ENCODE assay signal across 8 cellular contexts in genomic region chr16:15093940-15094827, GRCh38. TPM values are rescaled to one million over a fixed set of nuclear protein-coding genes. Genes with fewer than 3 reads are reported as not detected.
DNase-seq lines count a peak whose midpoint lies in the region; ATAC-seq and TF ChIP-seq lines count a peak whose summit lies in the region.
"Not testable (repeated sequence)": the region's sequence is repeated elsewhere in the genome, so short reads cannot be mapped to it uniquely, and the experiment has no call there.

TSS of gene RRN3 (minus strand) at chr16:15094272. CDS start at chr16:15094233, 39 bp downstream.

- 2% methylated on average over 53 of the region's 56 CpGs for WGBS in right cardiac atrium

- H3K27me3 ChIP-seq in ascending aorta; right cardiac atrium (ENCODE audit: control insufficient read depth, insufficient read depth); uterus: not testable (repeated sequence)

- H3K27ac ChIP-seq in ascending aorta (peak within 1 kb of the TSS; percentile 76 to 86), right cardiac atrium (ENCODE audit: low read length) (peak within 1 kb of the TSS; percentile 86), uterus (peak within 1 kb of the TSS; percentile 76 to 79)

- H3K36me3 ChIP-seq in ascending aorta = peaks cover 7 to 18% of the 10 kb centered on the region in 2 donors
- not testable (repeated sequence) for H3K36me3 ChIP-seq in uterus

- intact Hi-C loops in T-helper 2 cell treated with Interferon-gamma antibody and Interleukin-4, amounts not matched to agents 100 ng/mL and 5 ng/mL, for 36 hours (cut with micrococcal nuclease) = loop anchor here (5.0 kb wide), 1 partner anchor 462 kb away; the partner anchor contains the start of genes BFAR and PARN
- intact Hi-C loops in ascending aorta (cut with DNase I) = loop anchor here (10.0 kb wide), 1 partner anchor 51 kb away; no protein-coding TSS in a partner anchor
- intact Hi-C loops in right cardiac atrium (cut with DNase I); uterus (cut with DNase I; ENCODE audit: low total_unique reads): not testable (repeated sequence)

- TF ChIP-seq CTCF in ascending aorta (IDR thresholded peaks at IDR 0.05) = not testable (repeated sequence)
- peak in 1 of 4 experiments; percentile 31 for TF ChIP-seq CTCF in uterus (IDR thresholded peaks at IDR 0.05)

- ATAC-seq in GM18505 (IDR thresholded peaks at IDR 0.05; ENCODE audit: unreplicated experiment) (peak; percentile 96), HG02970 (IDR thresholded peaks at IDR 0.05; ENCODE audit: low FRiP score, unreplicated experiment) (peak; percentile 93), right cardiac atrium (peak; percentile 99 to 100)

- H3K9me3 ChIP-seq in ascending aorta; right cardiac atrium (ENCODE audit: control insufficient read depth, low read length); uterus: not testable (repeated sequence)

- peak; percentile 92 for TF ChIP-seq POLR2A in GM18505 (IDR thresholded peaks at IDR 0.05; ENCODE audit: borderline replicate concordance, extremely low read depth, insufficient read depth, insufficient read length)
- peak; percentile 47 to 60 for TF ChIP-seq POLR2A in uterus (IDR thresholded peaks at IDR 0.05)

- peaks cover 4 to 12% of the 10 kb centered on the region in 2 donors for H3K4me1 ChIP-seq in ascending aorta
- not testable (repeated sequence) for H3K4me1 ChIP-seq in right cardiac atrium (ENCODE audit: control insufficient read depth, insufficient read depth, low read length); uterus

- DNase-seq in NCI-H187 treated with DMSO at 0.1 percent for 48 hours (lab: John Stamatoyannopoulos, UW) (peak; percentile 6), ascending aorta (ENCODE audit: low spot score in 2 of 2) (peak; percentile 73 to 96), right cardiac atrium (peak; percentile 95 to 98 (median 98)), putamen (ENCODE audit: low spot score) (peak; percentile 91), uterus (peak; percentile 89 to 94)

- peak within 1 kb of the TSS; percentile 72 to 90 for H3K4me3 ChIP-seq in ascending aorta
- peak within 1 kb of the TSS; percentile 75 for H3K4me3 ChIP-seq in right cardiac atrium (ENCODE audit: low read length)
- H3K4me3 ChIP-seq in uterus = peak within 1 kb of the TSS; percentile 64 to 76

RNA-seq across cellular contexts. Expression of gene RRN3, which starts in this region (rescaled TPM):
- 32.5 and 33.2 TPM in 2 replicates for total RNA-seq in T-helper 2 cell treated with Interferon-gamma antibody and Interleukin-4, amounts not matched to agents 100 ng/mL and 5 ng/mL, for 36 hours
- 4.8 TPM for total RNA-seq in ascending aorta
- total RNA-seq in right cardiac atrium = 10 to 100 TPM; 22.3 to 25.5 (median 24.0) TPM
- polyA plus RNA-seq in right cardiac atrium = 13.1 TPM
- 10 to 100 TPM; 24.7 to 56.9 (median 38.1) TPM for total RNA-seq in uterus

Comparison
In these comparisons a context has a peak if more than half of its experiments do, and no peak if none do; other contexts are left out.
1. Peak in every context shown above with its lines: DNase-seq, ATAC-seq, H3K4me3 ChIP-seq and H3K27ac ChIP-seq.
2. DNase-seq: peak in every context shown above with its lines; median percentile 98 in right cardiac atrium; 92 in uterus; 91 in putamen; 84 in ascending aorta; 6 in NCI-H187 treated with DMSO at 0.1 percent for 48 hours.